8 cellular contexts compared by ENCODE assay signal in genomic region chr5:138491669-138492551, GRCh38. TPM values are rescaled to one million over a fixed set of nuclear protein-coding genes. Genes with fewer than 3 reads are reported as not detected.
DNase-seq lines count a peak whose midpoint lies in the region; ATAC-seq and TF ChIP-seq lines count a peak whose summit lies in the region.

No MANE protein-coding gene starts in this region.

- H3K9me3 ChIP-seq in mucosa of descending colon = no peaks in the 10 kb centered on the region

- H3K36me3 ChIP-seq in mucosa of descending colon (ENCODE audit: low read depth) = no peaks in the 10 kb centered on the region

- DNase-seq in NOMO-1 treated with DMSO at 0.1 percent for 48 hours (lab: John Stamatoyannopoulos, UW; ENCODE audit: unreplicated experiment) (peak; percentile 87), activated T-cell treated with anti-CD3 and anti-CD28 coated beads for 1 hour (ENCODE audit: low read depth) (peak; percentile 77), epithelial cell of esophagus (ENCODE audit: low read depth) (peak; percentile 93), mucosa of descending colon (peak; percentile 85 to 92 (median 91))
- peak; percentile 69 to 75 for DNase-seq in stimulated activated CD8-positive, alpha-beta memory T cell treated with anti-CD3 and anti-CD28 coated beads, Interleukin-2, amount 100 ng/mL, for 1 hour (ENCODE audit: low read depth in 2 of 2)

- TF ChIP-seq CTCF in C4-2B (conservative IDR thresholded peaks at IDR 0.05) (no peak), epithelial cell of esophagus (IDR thresholded peaks at IDR 0.05; ENCODE audit: insufficient read depth, low read depth, low read length, missing control alignments) (no peak), mucosa of descending colon (IDR thresholded peaks at IDR 0.05) (no peak)

- intact Hi-C loops in mucosa of descending colon (cut with DNase I, micrococcal nuclease) = no loop called here

- H3K27ac ChIP-seq in C4-2B = peak overlapping the region; percentile 80

- H3K4me3 ChIP-seq in epithelial cell of esophagus (ENCODE audit: low read length) (peak overlapping the region; percentile 64), mucosa of descending colon (no peak overlapping the region)

- H3K4me1 ChIP-seq in mucosa of descending colon (ENCODE audit: low read depth) = peaks cover 16% of the 10 kb centered on the region

- peak; percentile 98 for ATAC-seq in GM19397 (IDR thresholded peaks at IDR 0.05; ENCODE audit: unreplicated experiment)
- ATAC-seq in HG03521 (IDR thresholded peaks at IDR 0.05; ENCODE audit: unreplicated experiment) = peak; percentile 99
- ATAC-seq in mucosa of descending colon = peak; percentile 98

RNA-seq across cellular contexts. Expression of gene EGR1, which starts 26.6 kb away (rescaled TPM):
- total RNA-seq in mucosa of descending colon = 10 to 100 TPM; 16.8 to 90.0 (median 23.5) TPM

RNA-seq across cellular contexts. Expression of gene ETF1, which starts 51.1 kb away (rescaled TPM):
- 100 to 1,000 TPM in 1 of 3 donors, 10 to 100 TPM in 2; 66.5 to 114 (median 85.7) TPM for total RNA-seq in mucosa of descending colon

RNA-seq across cellular contexts. Expression of gene REEP2, which starts 53.1 kb away (rescaled TPM):
- total RNA-seq in mucosa of descending colon = 10 to 100 TPM in 1 of 3 donors, 1 to 10 TPM in 2; 1.0 to 16.3 (median 2.7) TPM
